Comparison of ENCODE assay signal across 32 cellular contexts in the genomic region with DNA sequence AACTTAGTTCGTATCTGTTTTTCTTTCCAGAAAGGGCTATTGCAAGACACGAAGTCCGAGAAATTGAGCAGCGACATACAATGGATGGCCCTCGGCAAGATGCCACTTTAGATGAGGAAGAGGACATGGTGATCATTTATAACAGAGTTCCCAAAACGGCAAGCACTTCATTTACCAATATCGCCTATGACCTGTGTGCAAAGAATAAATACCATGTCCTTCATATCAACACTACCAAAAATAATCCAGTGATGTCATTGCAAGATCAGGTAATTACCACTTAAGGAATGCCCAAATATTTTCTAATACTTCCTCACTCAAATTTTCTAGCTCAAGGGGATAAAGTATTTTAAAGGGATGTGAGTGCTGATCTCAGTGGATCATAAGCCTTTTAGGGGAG.
"Had no signal": no experiment of that assay in that cellular context is flagged by ENCODE, and none has a peak within 500 bp of the region (broad histone marks: within the 10 kb centered on the region; RNA-seq: fewer than 3 reads in every experiment).

No MANE protein-coding gene starts in this region.

- H3K27ac ChIP-seq: brain microvascular endothelial cell, esophagus muscularis mucosa, foreskin keratinocyte, gastrocnemius medialis had no signal

- H3K4me3 ChIP-seq: esophagus muscularis mucosa, gastrocnemius medialis had no signal

- FAIRE-seq: astrocyte, bronchial epithelial cell, colon had no signal

- DNase-seq: activated CD4-positive, alpha-beta T cell treated with anti-CD3 and anti-CD28 coated beads for 1 hour; activated CD4-positive, alpha-beta T cell treated with anti-CD3 and anti-CD28 coated beads for 4 hours; activated CD4-positive, alpha-beta T cell treated with anti-CD3 and anti-CD28 coated beads, Interleukin-2, amount 10 ng/mL, durations not matched to agents 7 days and 5 days; activated CD4-positive, alpha-beta T cell treated with anti-CD3 and anti-CD28 coated beads, Interleukin-2, amount 50 U/mL, for 4 hours; activated CD8-positive, alpha-beta memory T cell treated with anti-CD3 and anti-CD28 coated beads for 24 hours; activated CD8-positive, alpha-beta T cell treated with anti-CD3 and anti-CD28 coated beads for 36 hours; activated effector memory CD4-positive, alpha-beta T cell treated with Interleukin-2 at 50 U/mL for 16 hours; activated gamma-delta T cell treated with Interleukin-2 at 50 U/mL for 16 hours; activated naive CD4-positive, alpha-beta T cell treated with anti-CD3 and anti-CD28 coated beads, Interleukin-2, amount 50 U/mL, for 16 hours; activated naive CD4-positive, alpha-beta T cell treated with Interleukin-2 at 50 U/mL for 16 hours; activated T-cell treated with anti-CD3 and anti-CD28 coated beads, Interleukin-2, amount 50 U/mL, for 4 hours; amniotic stem cell; anterior cingulate cortex; brain microvascular endothelial cell; caudate nucleus; cortex of kidney; dermis blood vessel endothelial cell; effector CD4-positive, alpha-beta T cell; effector memory CD8-positive, alpha-beta T cell; erythroblast; foreskin keratinocyte; gastrocnemius medialis; glutamatergic neuron; T-cell had no signal

- ATAC-seq: activated CD8-positive, alpha-beta T cell treated with anti-CD3 and anti-CD28 coated beads for 36 hours; activated T-cell treated with anti-CD3 and anti-CD28 coated beads, Interleukin-2, amount 50 U/mL, for 4 hours; activated T-helper 17 cell treated with anti-CD3 and anti-CD28 coated beads, Interleukin-2, amount 50 U/mL, for 72 hours; effector memory CD8-positive, alpha-beta T cell; foreskin keratinocyte; gastrocnemius medialis; T-cell had no signal

- H3K9me3 ChIP-seq: esophagus muscularis mucosa, gastrocnemius medialis had no signal

- H3K27me3 ChIP-seq: brain microvascular endothelial cell, esophagus muscularis mucosa, foreskin keratinocyte, gastrocnemius medialis had no signal

- H3K4me1 ChIP-seq: esophagus muscularis mucosa, foreskin keratinocyte had no signal

- H3K9me3 Mint-ChIP-seq: activated CD4-positive, alpha-beta T cell treated with anti-CD3 and anti-CD28 coated beads, Interleukin-2, amount 10 ng/mL, durations not matched to agents 7 days and 5 days; activated CD8-positive, alpha-beta T cell treated with anti-CD3 and anti-CD28 coated beads for 36 hours; activated T-cell treated with anti-CD3 and anti-CD28 coated beads, Interleukin-2, amount 50 U/mL, for 4 hours; activated T-helper 17 cell treated with anti-CD3 and anti-CD28 coated beads, Interleukin-2, amount 50 U/mL, for 72 hours; effector memory CD8-positive, alpha-beta T cell; T-cell; T-helper 1 cell treated with Interleukin-12 subunit alpha and Interleukin-12 subunit beta and Interleukin-4 antibody, amounts not matched to agents 30 μg/mL and 1 μg/mL, for 36 hours; T-helper 2 cell treated with Interferon-gamma antibody and Interleukin-4, amounts not matched to agents 5 μg/mL and 100 μg/mL, for 36 hours had no signal

- H3K36me3 ChIP-seq: brain microvascular endothelial cell, esophagus muscularis mucosa, gastrocnemius medialis had no signal

- H3K27me3 Mint-ChIP-seq: activated CD4-positive, alpha-beta T cell treated with anti-CD3 and anti-CD28 coated beads, Interleukin-2, amount 10 ng/mL, durations not matched to agents 7 days and 5 days; activated CD8-positive, alpha-beta T cell treated with anti-CD3 and anti-CD28 coated beads for 36 hours; activated naive CD8-positive, alpha-beta T cell; activated T-helper 17 cell treated with anti-CD3 and anti-CD28 coated beads, Interleukin-2, amount 50 U/mL, for 72 hours; effector memory CD8-positive, alpha-beta T cell; T-cell had no signal

- H3K27ac Mint-ChIP-seq: activated CD4-positive, alpha-beta T cell treated with anti-CD3 and anti-CD28 coated beads, Interleukin-2, amount 10 ng/mL, durations not matched to agents 7 days and 5 days; activated CD8-positive, alpha-beta T cell treated with anti-CD3 and anti-CD28 coated beads for 36 hours; activated naive CD8-positive, alpha-beta T cell; activated T-helper 17 cell treated with anti-CD3 and anti-CD28 coated beads, Interleukin-2, amount 50 U/mL, for 72 hours; effector memory CD8-positive, alpha-beta T cell; T-cell; T-helper 1 cell treated with Interleukin-12 subunit alpha and Interleukin-12 subunit beta and Interleukin-4 antibody, amounts not matched to agents 30 μg/mL and 1 μg/mL, for 36 hours; T-helper 2 cell treated with Interferon-gamma antibody and Interleukin-4, amounts not matched to agents 5 μg/mL and 100 μg/mL, for 36 hours had no signal

- H3K4me3 Mint-ChIP-seq: activated CD4-positive, alpha-beta T cell treated with anti-CD3 and anti-CD28 coated beads, Interleukin-2, amount 10 ng/mL, durations not matched to agents 7 days and 5 days; activated CD8-positive, alpha-beta T cell treated with anti-CD3 and anti-CD28 coated beads for 36 hours; activated naive CD8-positive, alpha-beta T cell; activated T-cell treated with anti-CD3 and anti-CD28 coated beads, Interleukin-2, amount 50 U/mL, for 4 hours; activated T-helper 17 cell treated with anti-CD3 and anti-CD28 coated beads, Interleukin-2, amount 50 U/mL, for 72 hours; effector memory CD8-positive, alpha-beta T cell; T-cell; T-helper 1 cell treated with Interleukin-12 subunit alpha and Interleukin-12 subunit beta and Interleukin-4 antibody, amounts not matched to agents 30 μg/mL and 1 μg/mL, for 36 hours; T-helper 2 cell treated with Interferon-gamma antibody and Interleukin-4, amounts not matched to agents 5 μg/mL and 100 μg/mL, for 36 hours had no signal

- H3K4me1 Mint-ChIP-seq: activated CD4-positive, alpha-beta T cell treated with anti-CD3 and anti-CD28 coated beads, Interleukin-2, amount 10 ng/mL, durations not matched to agents 7 days and 5 days had no signal
